25 cellular contexts compared by ENCODE assay signal in the genomic region with DNA sequence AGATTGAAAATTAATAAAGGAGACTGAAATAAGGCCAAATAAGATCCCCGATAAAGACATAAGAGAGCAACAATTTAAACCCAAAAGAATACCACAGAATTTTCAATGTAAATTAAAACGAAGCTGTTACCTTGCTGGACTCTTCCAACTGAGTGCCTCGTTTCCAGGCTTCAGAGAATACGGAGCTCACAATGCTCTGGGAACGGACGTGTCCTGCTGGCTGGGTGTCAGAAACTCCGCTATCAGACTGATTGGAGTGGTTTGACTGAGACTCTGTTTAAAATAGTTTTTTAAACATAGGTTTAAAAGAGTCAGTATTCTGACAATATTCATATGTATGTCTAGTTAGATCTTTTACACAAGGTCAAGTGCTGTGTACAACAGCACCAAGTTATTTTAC.
"Had no signal": no experiment of that assay in that cellular context is flagged by ENCODE, and none has a peak within 500 bp of the region (broad histone marks: within the 10 kb centered on the region; RNA-seq: fewer than 3 reads in every experiment).

No MANE protein-coding gene starts in this region.

- ATAC-seq: activated CD4-positive, CD25-positive, alpha-beta regulatory T cell treated with anti-CD3 and anti-CD28 coated beads, Interleukin-2, amount 50 U/mL, for 24 hours; foreskin keratinocyte; natural killer cell treated with Interleukin-12 subunit alpha and Interleukin-12 subunit beta and Interleukin-15 and Interleukin-18, amount 100 ng/mL, for 72 hours; sciatic nerve; stimulated activated naive B cell treated with anti-CD40 and anti-IgM and Interleukin-4, amounts not matched to agents 10 μg/mL and 1 μg/mL and 100 μg/mL, for 72 hours; T-cell had no signal

- H3K4me3 Mint-ChIP-seq: activated CD4-positive, alpha-beta T cell treated with anti-CD3 and anti-CD28 coated beads, Interleukin-2, amount 10 ng/mL, durations not matched to agents 7 days and 5 days; activated naive CD8-positive, alpha-beta T cell treated with anti-CD3 and anti-CD28 coated beads for 36 hours; memory B cell; natural killer cell treated with Interleukin-12 subunit alpha and Interleukin-12 subunit beta and Interleukin-15 and Interleukin-18, amount 100 ng/mL, for 72 hours; stimulated activated naive B cell treated with anti-CD40 and anti-IgM and Interleukin-4, amounts not matched to agents 10 μg/mL and 1 μg/mL and 100 μg/mL, for 72 hours; T-cell; T-helper 2 cell treated with Interferon-gamma antibody and Interleukin-4, amounts not matched to agents 5 μg/mL and 100 μg/mL, for 36 hours; type B pancreatic cell had no signal

- H3K27me3 Mint-ChIP-seq: activated CD4-positive, alpha-beta T cell treated with anti-CD3 and anti-CD28 coated beads, Interleukin-2, amount 10 ng/mL, durations not matched to agents 7 days and 5 days; activated naive CD8-positive, alpha-beta T cell treated with anti-CD3 and anti-CD28 coated beads for 36 hours; natural killer cell treated with Interleukin-12 subunit alpha and Interleukin-12 subunit beta and Interleukin-15 and Interleukin-18, amount 100 ng/mL, for 72 hours; stimulated activated naive B cell treated with anti-CD40 and anti-IgM and Interleukin-4, amounts not matched to agents 10 μg/mL and 1 μg/mL and 100 μg/mL, for 72 hours; T-cell; type B pancreatic cell had no signal

- H3K36me3 ChIP-seq: breast epithelium, neutrophil, pancreas had no signal

- H3K27me3 ChIP-seq: breast epithelium, foreskin keratinocyte, hepatocyte, neutrophil, pancreas had no signal

- DNase-seq: activated CD4-positive, alpha-beta T cell treated with anti-CD3 and anti-CD28 coated beads, Interleukin-2, amount 10 ng/mL, durations not matched to agents 7 days and 5 days; activated naive CD4-positive, alpha-beta T cell treated with Interleukin-2 at 50 U/mL for 16 hours; activated naive CD8-positive, alpha-beta T cell treated with anti-CD3 and anti-CD28 coated beads for 36 hours; activated T-cell treated with anti-CD3 and anti-CD28 coated beads, Interleukin-2, amount 50 U/mL, for 1 hour; cerebellar nuclear complex; foreskin keratinocyte; kidney glomerular epithelial cell; pancreas; stimulated activated CD4-positive, alpha-beta T cell treated with anti-CD3 and anti-CD28 coated beads, Interleukin-15, amount 100 ng/mL, for 24 hours; stimulated activated naive B cell treated with anti-CD40 and anti-IgM and Interleukin-4, amounts not matched to agents 10 μg/mL and 1 μg/mL and 100 μg/mL, for 72 hours; T-cell had no signal

- H3K4me1 ChIP-seq: breast epithelium, foreskin keratinocyte, pancreas had no signal

- H3K27ac Mint-ChIP-seq: activated CD4-positive, alpha-beta T cell treated with anti-CD3 and anti-CD28 coated beads, Interleukin-2, amount 10 ng/mL, durations not matched to agents 7 days and 5 days; activated naive CD8-positive, alpha-beta T cell treated with anti-CD3 and anti-CD28 coated beads for 36 hours; memory B cell; natural killer cell treated with Interleukin-12 subunit alpha and Interleukin-12 subunit beta and Interleukin-15 and Interleukin-18, amount 100 ng/mL, for 72 hours; stimulated activated naive B cell treated with anti-CD40 and anti-IgM and Interleukin-4, amounts not matched to agents 10 μg/mL and 1 μg/mL and 100 μg/mL, for 72 hours; T-cell; T-helper 2 cell treated with Interferon-gamma antibody and Interleukin-4, amounts not matched to agents 5 μg/mL and 100 μg/mL, for 36 hours; type B pancreatic cell had no signal

- H3K36me3 Mint-ChIP-seq: activated naive CD8-positive, alpha-beta T cell treated with anti-CD3 and anti-CD28 coated beads for 36 hours; memory B cell; natural killer cell treated with Interleukin-12 subunit alpha and Interleukin-12 subunit beta and Interleukin-15 and Interleukin-18, amount 100 ng/mL, for 72 hours; stimulated activated naive B cell treated with anti-CD40 and anti-IgM and Interleukin-4, amounts not matched to agents 10 μg/mL and 1 μg/mL and 100 μg/mL, for 72 hours had no signal

- H3K27ac ChIP-seq: breast epithelium, foreskin keratinocyte, hepatocyte, neutrophil, pancreas, thoracic aorta, VCaP had no signal

- H3K4me1 Mint-ChIP-seq: stimulated activated naive B cell treated with anti-CD40 and anti-IgM and Interleukin-4, amounts not matched to agents 10 μg/mL and 1 μg/mL and 100 μg/mL, for 72 hours had no signal

- H3K9me3 Mint-ChIP-seq: activated CD4-positive, alpha-beta T cell treated with anti-CD3 and anti-CD28 coated beads, Interleukin-2, amount 10 ng/mL, durations not matched to agents 7 days and 5 days; activated naive CD8-positive, alpha-beta T cell treated with anti-CD3 and anti-CD28 coated beads for 36 hours; activated T-helper 2 cell treated with anti-CD3 and anti-CD28 coated beads, Interferon-gamma antibody, Interleukin-2, Interleukin-4, amounts not matched to agents 10 μg/mL and 5 μg/mL and 100 μg/mL, durations not matched to agents 14 hours and 24 hours and 36 hours; memory B cell; natural killer cell treated with Interleukin-12 subunit alpha and Interleukin-12 subunit beta and Interleukin-15 and Interleukin-18, amount 100 ng/mL, for 72 hours; stimulated activated naive B cell treated with anti-CD40 and anti-IgM and Interleukin-4, amounts not matched to agents 10 μg/mL and 1 μg/mL and 100 μg/mL, for 72 hours; T-cell; T-helper 2 cell treated with Interferon-gamma antibody and Interleukin-4, amounts not matched to agents 5 μg/mL and 100 μg/mL, for 36 hours; type B pancreatic cell had no signal

- H3K9me3 ChIP-seq: breast epithelium, neutrophil, pancreas, thoracic aorta had no signal

- H3K4me3 ChIP-seq: breast epithelium, coronary artery, hepatocyte, pancreas, smooth muscle cell, thoracic aorta had no signal
